ENCODE assay signal across 16 cellular contexts in the genomic region with DNA sequence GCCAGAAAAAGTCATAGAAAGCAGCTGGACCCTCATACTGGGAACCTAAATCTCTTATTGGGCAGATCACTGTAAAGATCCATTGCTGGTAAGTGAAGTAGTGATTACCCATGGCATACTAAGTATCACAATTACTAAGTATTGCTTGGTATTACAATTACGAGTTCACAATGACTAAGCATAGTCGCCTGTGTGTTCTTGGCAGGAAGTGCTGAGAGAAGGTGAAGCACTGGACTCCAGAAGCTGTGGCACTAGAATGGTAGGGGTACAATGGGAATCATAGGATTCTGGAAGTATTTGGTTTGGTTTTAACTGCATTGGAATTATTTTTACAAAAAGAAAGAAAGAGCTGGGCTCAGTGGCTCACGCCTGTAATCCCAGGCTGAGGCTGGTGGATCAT. TPM values are rescaled to one million over a fixed set of nuclear protein-coding genes. Genes with fewer than 3 reads are reported as not detected.
DNase-seq lines count a peak whose midpoint lies in the region; ATAC-seq and TF ChIP-seq lines count a peak whose summit lies in the region.
"Had no signal": no experiment of that assay in that cellular context is flagged by ENCODE, and none has a peak within 500 bp of the region (broad histone marks: within the 10 kb centered on the region; RNA-seq: fewer than 3 reads in every experiment).

No MANE protein-coding gene starts in this region.

- H3K4me1 ChIP-seq in GM23338 (ENCODE audit: insufficient read depth) (peaks cover 8% of the 10 kb centered on the region; the same call in 1 of the 2 replicates), esophagus muscularis mucosa (peaks cover 14 to 18% (median 16%) of the 10 kb centered on the region in 4 donors), uterus (no peaks in the 10 kb centered on the region)

- H3K27me3 ChIP-seq in GM23338 (ENCODE audit: insufficient read depth), result no peaks in the 10 kb centered on the region
- H3K27me3 ChIP-seq in esophagus muscularis mucosa, result peaks cover 0 to 9% (median 0%) of the 10 kb centered on the region in 4 donors
- no peaks in the 10 kb centered on the region for H3K27me3 ChIP-seq in uterus
- H3K27me3 ChIP-seq: gastrocnemius medialis, upper lobe of right lung had no signal

- no peaks in the 10 kb centered on the region for H3K36me3 Mint-ChIP-seq in activated T-cell treated with anti-CD3 and anti-CD28 coated beads, Interleukin-2, amount 50 U/mL, for 4 hours (ENCODE audit: insufficient read depth)
- H3K36me3 Mint-ChIP-seq in GM23338 (ENCODE audit: low read depth), result no peaks in the 10 kb centered on the region
- no peaks in the 10 kb centered on the region for H3K36me3 Mint-ChIP-seq in activated CD4-positive, alpha-beta memory T cell treated with anti-CD3 and anti-CD28 coated beads for 36 hours

- TF ChIP-seq CTCF in GM23338 (conservative IDR thresholded peaks at IDR 0.05; ENCODE audit: low read depth in 2 of 2), result no peak
- TF ChIP-seq CTCF in esophagus muscularis mucosa (IDR thresholded peaks at IDR 0.05), result no peak
- no peak for TF ChIP-seq CTCF in uterus (IDR thresholded peaks at IDR 0.05)

- TF ChIP-seq EP300 in esophagus muscularis mucosa (IDR thresholded peaks at IDR 0.05), result no peak

- ATAC-seq in activated T-cell treated with anti-CD3 and anti-CD28 coated beads, Interleukin-2, amount 50 U/mL, for 4 hours, result peak; percentile 27 to 28
- ATAC-seq in GM23338 (no peak), GM21737 (IDR thresholded peaks at IDR 0.05; ENCODE audit: unreplicated experiment) (no peak)
- ATAC-seq: gastrocnemius medialis, left ventricle myocardium superior, upper lobe of right lung had no signal

- CTCF ChIA-PET in activated CD4-positive, alpha-beta memory T cell treated with anti-CD3 and anti-CD28 coated beads for 36 hours (lab: Charles Lee), result interaction anchor here (0.6 to 6.4 kb wide), 17 partner anchors 17 to 510 kb away, joined by 3 to 137 read pairs (median 3); a partner anchor contains a TSS

- POLR2A ChIA-PET in activated CD4-positive, alpha-beta memory T cell treated with anti-CD3 and anti-CD28 coated beads for 36 hours (lab: Charles Lee), result interaction anchor here (0.9 to 1.9 kb wide), 3 partner anchors 29 to 240 kb away, joined by 3 to 7 read pairs (median 4); a partner anchor contains a TSS

- no peak overlapping the region for H3K27ac Mint-ChIP-seq in GM23338
- H3K27ac Mint-ChIP-seq in activated CD4-positive, alpha-beta memory T cell treated with anti-CD3 and anti-CD28 coated beads for 36 hours, result peak overlapping the region; percentile 59

- no peak overlapping the region for H3K4me2 ChIP-seq in GM23338

- intact Hi-C loops in activated CD4-positive, alpha-beta memory T cell treated with anti-CD3 and anti-CD28 coated beads for 36 hours (cut with micrococcal nuclease), result loop anchor here (5.0 to 10.0 kb wide), 4 partner anchors 134 to 331 kb away; a partner anchor contains a TSS
- intact Hi-C loops in esophagus muscularis mucosa (cut with DNase I) (no loop called here), uterus (cut with DNase I; ENCODE audit: low total_unique reads) (no loop called here)

- H3K4me3 Mint-ChIP-seq in activated T-cell treated with anti-CD3 and anti-CD28 coated beads, Interleukin-2, amount 50 U/mL, for 4 hours, result peak overlapping the region; percentile 27
- H3K4me3 Mint-ChIP-seq in GM23338, result no peak overlapping the region
- no peak overlapping the region for H3K4me3 Mint-ChIP-seq in activated CD4-positive, alpha-beta memory T cell treated with anti-CD3 and anti-CD28 coated beads for 36 hours

- H3K36me3 ChIP-seq in GM23338 (ENCODE audit: insufficient read depth) (no peaks in the 10 kb centered on the region), esophagus muscularis mucosa (no peaks in the 10 kb centered on the region), uterus (no peaks in the 10 kb centered on the region)
- H3K36me3 ChIP-seq: gastrocnemius medialis, upper lobe of right lung had no signal

- H3K4me1 Mint-ChIP-seq in activated T-cell treated with anti-CD3 and anti-CD28 coated beads, Interleukin-2, amount 50 U/mL, for 4 hours (ENCODE audit: low read depth), result peaks cover 63% of the 10 kb centered on the region
- H3K4me1 Mint-ChIP-seq in GM23338, result peaks cover 7% of the 10 kb centered on the region
- peaks cover 69% of the 10 kb centered on the region for H3K4me1 Mint-ChIP-seq in activated CD4-positive, alpha-beta memory T cell treated with anti-CD3 and anti-CD28 coated beads for 36 hours (ENCODE audit: low read depth)

- H4K20me1 ChIP-seq in GM23338 (replicated peaks; ENCODE audit: insufficient read depth), result no peaks in the 10 kb centered on the region

- no peak overlapping the region for H3K4me3 ChIP-seq in GM23338
- H3K4me3 ChIP-seq in esophagus muscularis mucosa, result no peak overlapping the region
- no peak overlapping the region for H3K4me3 ChIP-seq in uterus
- H3K4me3 ChIP-seq: gastrocnemius medialis, upper lobe of right lung had no signal

- 62% methylated on average over 3 of the region's 3 CpGs for WGBS in esophagus muscularis mucosa

- no peak for DNase-seq in activated T-cell treated with anti-CD3 and anti-CD28 coated beads, Interleukin-2, amount 50 U/mL, for 4 hours
- no peak for DNase-seq in activated T-cell treated with anti-CD3 and anti-CD28 coated beads, Interleukin-2, amount 50 U/mL, for 1 hour
- DNase-seq in GM23338 (ENCODE audit: low spot score), result no peak
- peak; percentile 41 for DNase-seq in activated CD4-positive, alpha-beta memory T cell treated with anti-CD3 and anti-CD28 coated beads for 36 hours
- peak; percentile 53 for DNase-seq in esophagus muscularis mucosa (ENCODE audit: extremely low spot score)
- DNase-seq in ACHN, result no peak
- no peak for DNase-seq in uterus
- DNase-seq: cerebellar nuclear complex, gastrocnemius medialis, left ventricle myocardium superior, NCI-H2029, NCI-H526, upper lobe of right lung had no signal

- H3K27ac ChIP-seq in GM23338 (ENCODE audit: low read depth), result no peak overlapping the region
- no peak overlapping the region for H3K27ac ChIP-seq in esophagus muscularis mucosa (replicated peaks in 1 of 4)
- no peak overlapping the region for H3K27ac ChIP-seq in uterus
- H3K27ac ChIP-seq: gastrocnemius medialis, upper lobe of right lung had no signal

- in situ Hi-C loops in ACHN (cut with HindIII; ENCODE audit: low pct_ligation_motif_present, low pct_unique_long_range_greater_than_20kb, low sequenced_read_pairs), result no loop called here

- no peaks in the 10 kb centered on the region for H3K9me3 Mint-ChIP-seq in activated T-cell treated with anti-CD3 and anti-CD28 coated beads, Interleukin-2, amount 50 U/mL, for 4 hours
- no peaks in the 10 kb centered on the region for H3K9me3 Mint-ChIP-seq in GM23338
- no peaks in the 10 kb centered on the region for H3K9me3 Mint-ChIP-seq in activated CD4-positive, alpha-beta memory T cell treated with anti-CD3 and anti-CD28 coated beads for 36 hours

- no peaks in the 10 kb centered on the region for H3K9me2 ChIP-seq in GM23338 (ENCODE audit: insufficient read depth)

- H3K27me3 Mint-ChIP-seq in activated T-cell treated with anti-CD3 and anti-CD28 coated beads, Interleukin-2, amount 50 U/mL, for 4 hours (ENCODE audit: low read depth), result peaks cover 4% of the 10 kb centered on the region
- peaks cover 7% of the 10 kb centered on the region for H3K27me3 Mint-ChIP-seq in GM23338 (ENCODE audit: insufficient read depth, low read depth, poor library complexity)
- H3K27me3 Mint-ChIP-seq in activated CD4-positive, alpha-beta memory T cell treated with anti-CD3 and anti-CD28 coated beads for 36 hours, result peaks cover 4% of the 10 kb centered on the region

- H3K79me2 ChIP-seq in GM23338 (replicated peaks; ENCODE audit: insufficient read depth), result no peaks in the 10 kb centered on the region

- no peaks in the 10 kb centered on the region for H3K9me3 ChIP-seq in esophagus muscularis mucosa
- no peaks in the 10 kb centered on the region for H3K9me3 ChIP-seq in uterus
- H3K9me3 ChIP-seq: gastrocnemius medialis, upper lobe of right lung had no signal

- no peaks in the 10 kb centered on the region for H3F3A ChIP-seq in GM23338 (replicated peaks; ENCODE audit: low read depth)

- TF ChIP-seq POLR2A in esophagus muscularis mucosa (IDR thresholded peaks at IDR 0.05; ENCODE audit: low read depth) (no peak), uterus (IDR thresholded peaks at IDR 0.05) (no peak)

- peak overlapping the region; percentile 69; the same call in 1 of the 2 replicates for H2AFZ ChIP-seq in GM23338

TF ChIP-seq in GM23338, 12 proteins besides CTCF, POLR2A, EP300 and RAD21 (continues in another document):
- TF ChIP-seq POLR2AphosphoS5 (IDR thresholded peaks at IDR 0.05; ENCODE audit: low read depth) (no peak), NANOG (IDR thresholded peaks at IDR 0.05; ENCODE audit: borderline replicate concordance) (no peak), STAT1 (IDR thresholded peaks at IDR 0.05; ENCODE audit: unreplicated experiment) (no peak), CREB1 (CRISPR knock-in tag; IDR thresholded peaks at IDR 0.05; ENCODE audit: low read depth) (no peak), ZNF331 (CRISPR knock-in tag; IDR thresholded peaks at IDR 0.05; ENCODE audit: low read depth) (no peak), ZNF114 (CRISPR knock-in tag; IDR thresholded peaks at IDR 0.05) (no peak), JUNB (IDR thresholded peaks at IDR 0.05; ENCODE audit: unreplicated experiment) (no peak)
- TF ChIP-seq, protein P1, sequence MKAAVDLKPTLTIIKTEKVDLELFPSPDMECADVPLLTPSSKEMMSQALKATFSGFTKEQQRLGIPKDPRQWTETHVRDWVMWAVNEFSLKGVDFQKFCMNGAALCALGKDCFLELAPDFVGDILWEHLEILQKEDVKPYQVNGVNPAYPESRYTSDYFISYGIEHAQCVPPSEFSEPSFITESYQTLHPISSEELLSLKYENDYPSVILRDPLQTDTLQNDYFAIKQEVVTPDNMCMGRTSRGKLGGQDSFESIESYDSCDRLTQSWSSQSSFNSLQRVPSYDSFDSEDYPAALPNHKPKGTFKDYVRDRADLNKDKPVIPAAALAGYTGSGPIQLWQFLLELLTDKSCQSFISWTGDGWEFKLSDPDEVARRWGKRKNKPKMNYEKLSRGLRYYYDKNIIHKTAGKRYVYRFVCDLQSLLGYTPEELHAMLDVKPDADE (IDR thresholded peaks at IDR 0.05), result no peak

RNA-seq across cellular contexts. Expression of a gene that starts 20.3 kb away (rescaled TPM):
- total RNA-seq in activated T-cell treated with anti-CD3 and anti-CD28 coated beads, Interleukin-2, amount 50 U/mL, for 4 hours, result not detected
- total RNA-seq in GM23338 (2014; rRNA removed; shearing (Covaris generic)), result not detected in 2 replicates
- not detected in 2 replicates for polyA plus RNA-seq in GM23338 (2016; fragmentation: Nextera tagmentation; extraction: Ambion mirVana)
- total RNA-seq in activated CD4-positive, alpha-beta memory T cell treated with anti-CD3 and anti-CD28 coated beads for 36 hours, result not detected
- total RNA-seq in esophagus muscularis mucosa (not detected), uterus (not detected)
- total RNA-seq: gastrocnemius medialis, H1, left ventricle myocardium superior, upper lobe of right lung had no signal
- polyA plus RNA-seq: adipose tissue, H1 had no signal

RNA-seq across cellular contexts. Expression of a gene that starts 28.3 kb away (rescaled TPM):
- total RNA-seq in activated T-cell treated with anti-CD3 and anti-CD28 coated beads, Interleukin-2, amount 50 U/mL, for 4 hours, result not detected
- total RNA-seq in GM23338 (2014; rRNA removed; shearing (Covaris generic)), result not detected in 2 replicates
- not detected in 2 replicates for polyA plus RNA-seq in GM23338 (2016; fragmentation: Nextera tagmentation; extraction: Ambion mirVana)
- total RNA-seq in activated CD4-positive, alpha-beta memory T cell treated with anti-CD3 and anti-CD28 coated beads for 36 hours, result 1 to 10 TPM; 1.6 to 2.5 TPM
- total RNA-seq in esophagus muscularis mucosa, result not detected
- not detected for total RNA-seq in uterus
- total RNA-seq: gastrocnemius medialis, left ventricle myocardium superior, upper lobe of right lung had no signal
- polyA plus RNA-seq: adipose tissue had no signal

Comparison
In these comparisons a context has a peak if more than half of its experiments do, and no peak if none do; other contexts are left out.
1. ATAC-seq: peak in activated T-cell treated with anti-CD3 and anti-CD28 coated beads, Interleukin-2, amount 50 U/mL, for 4 hours (2 of 2); none in GM23338 (single experiment) and GM21737 (single experiment).
2. DNase-seq: peak in activated CD4-positive, alpha-beta memory T cell treated with anti-CD3 and anti-CD28 coated beads for 36 hours (single experiment) and esophagus muscularis mucosa (single experiment); none in activated T-cell treated with anti-CD3 and anti-CD28 coated beads, Interleukin-2, amount 50 U/mL, for 4 hours (single experiment), activated T-cell treated with anti-CD3 and anti-CD28 coated beads, Interleukin-2, amount 50 U/mL, for 1 hour (single experiment), GM23338 (single experiment), ACHN (single experiment) and uterus (0 of 2).